In the genomic region with DNA sequence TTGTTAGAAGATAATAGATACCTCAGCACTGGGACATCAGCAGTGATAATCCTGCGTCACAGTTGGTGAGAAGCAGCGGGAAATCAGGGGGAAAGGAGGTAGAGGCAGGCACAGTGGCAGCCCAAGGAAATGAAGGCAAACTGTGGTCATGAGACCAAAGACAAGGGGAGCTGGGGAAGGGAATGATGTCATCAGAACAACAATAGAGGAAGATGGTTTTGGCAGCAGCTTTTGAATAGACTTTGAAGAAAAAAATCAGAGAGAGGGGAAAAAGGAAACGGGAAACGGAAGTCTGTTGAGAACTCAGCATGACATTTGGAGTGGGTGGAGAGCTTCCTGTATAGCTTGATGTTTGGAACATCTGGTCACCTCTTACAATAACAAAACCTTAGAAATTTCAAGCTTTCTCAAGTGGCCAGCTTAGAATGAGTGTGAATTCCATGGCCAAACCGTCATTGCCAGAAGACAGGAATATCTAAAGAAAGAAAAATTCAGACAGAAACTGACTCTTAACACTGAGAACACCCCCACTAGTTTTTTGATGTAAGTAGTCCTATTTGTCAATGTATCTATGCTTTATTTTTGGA, we compare ENCODE assay signal across 10 cellular contexts. TPM values are rescaled to one million over a fixed set of nuclear protein-coding genes. Genes with fewer than 3 reads are reported as not detected.
DNase-seq lines count a peak whose midpoint lies in the region; TF ChIP-seq lines count a peak whose summit lies in the region.
"Had no signal": no experiment of that assay in that cellular context is flagged by ENCODE, and none has a peak within 500 bp of the region (broad histone marks: within the 10 kb centered on the region; RNA-seq: fewer than 3 reads in every experiment).

No MANE protein-coding gene starts in this region.

- no peak overlapping the region for H2BK12ac ChIP-seq in mesenchymal stem cell (ENCODE audit: low read length in 2 of 2)

- no peaks in the 10 kb centered on the region for H3K27me3 ChIP-seq in mesenchymal stem cell (ENCODE audit: control insufficient read depth in 1 of 2, insufficient read depth in 1 of 2, low read length in 2 of 2)
- H3K27me3 ChIP-seq: uterus had no signal

- H3K27ac Mint-ChIP-seq in activated CD4-positive, alpha-beta T cell treated with anti-CD3 and anti-CD28 coated beads, Interleukin-2, amount 10 ng/mL, durations not matched to agents 24 days and 14 days, result peak overlapping the region; percentile 75

- WGBS in mesenchymal stem cell, result 9% methylated on average over 5 of the region's 5 CpGs

- H4K8ac ChIP-seq in mesenchymal stem cell (ENCODE audit: low read length), result peak overlapping the region; percentile 96

- H3K27ac ChIP-seq in HEK293 (ENCODE audit: extremely low read depth, low read depth, low read length) (no peak overlapping the region), mesenchymal stem cell (ENCODE audit: low read length, poor library complexity, severe bottlenecking) (peak overlapping the region; percentile 6)
- H3K27ac ChIP-seq: epithelial cell of prostate had no signal

- no peak overlapping the region for H2AFZ ChIP-seq in mesenchymal stem cell (ENCODE audit: low read depth, low read length)

- H3K9me3 ChIP-seq in HEK293 (ENCODE audit: control insufficient read depth, insufficient read depth, low read depth, low read length), result no peaks in the 10 kb centered on the region
- no peaks in the 10 kb centered on the region for H3K9me3 ChIP-seq in mesenchymal stem cell (ENCODE audit: control insufficient read depth, low read length)
- H3K9me3 ChIP-seq: uterus had no signal

- TF ChIP-seq CTCF in HEK293 (tag by site-specific recombination; IDR thresholded peaks at IDR 0.05) (no peak), NB4 (IDR thresholded peaks at IDR 0.05; ENCODE audit: low read depth, low read length) (no peak)

- H3K23ac ChIP-seq in mesenchymal stem cell (ENCODE audit: low read length in 2 of 2), result no peak overlapping the region

- H3K4me3 ChIP-seq in HEK293 (ENCODE audit: low read depth, low read length) (no peak overlapping the region), NB4 (ENCODE audit: low read depth, low read length) (no peak overlapping the region), mesenchymal stem cell (ENCODE audit: insufficient read depth in 1 of 2, low read depth in 1 of 2, low read length in 2 of 2) (peak overlapping the region in 1 of 2 experiments; percentile 47)
- H3K4me3 ChIP-seq: uterus had no signal

- H3K4me1 ChIP-seq in HEK293 (ENCODE audit: control insufficient read depth, insufficient read depth, low read length) (no peaks in the 10 kb centered on the region; the same call in 1 of the 2 replicates), mesenchymal stem cell (ENCODE audit: control insufficient read depth, insufficient read depth, low read depth, low read length) (peaks cover 5% of the 10 kb centered on the region)
- H3K4me1 ChIP-seq: uterus had no signal

- intact Hi-C loops in activated CD4-positive, alpha-beta T cell treated with anti-CD3 and anti-CD28 coated beads, Interleukin-2, amount 10 ng/mL, durations not matched to agents 24 days and 14 days (cut with micrococcal nuclease), result loop anchor here (1.0 kb wide), 1 partner anchor 17 kb away; no protein-coding TSS in a partner anchor

- no peaks in the 10 kb centered on the region for H3K36me3 ChIP-seq in HEK293 (ENCODE audit: control insufficient read depth in 2 of 2, insufficient read depth in 1 of 2, low read length in 2 of 2)
- H3K36me3 ChIP-seq in mesenchymal stem cell (ENCODE audit: control insufficient read depth in 1 of 2, insufficient read depth in 2 of 2, low read depth in 1 of 2, low read length in 2 of 2), result no peaks in the 10 kb centered on the region
- H3K36me3 ChIP-seq: uterus had no signal

- H3K27me3 Mint-ChIP-seq in activated CD4-positive, alpha-beta T cell treated with anti-CD3 and anti-CD28 coated beads, Interleukin-2, amount 10 ng/mL, durations not matched to agents 24 days and 14 days, result peaks cover 9% of the 10 kb centered on the region

- H3K18ac ChIP-seq in mesenchymal stem cell (ENCODE audit: low read depth in 1 of 2, low read length in 2 of 2), result peak overlapping the region; percentile 40 to 64

- H3K79me1 ChIP-seq in mesenchymal stem cell (replicated peaks; ENCODE audit: low read length, poor library complexity, severe bottlenecking), result no peaks in the 10 kb centered on the region

- no peak overlapping the region for H3K14ac ChIP-seq in mesenchymal stem cell (ENCODE audit: low read length in 2 of 2)

- peaks cover 25% of the 10 kb centered on the region for H3K4me1 Mint-ChIP-seq in activated CD4-positive, alpha-beta T cell treated with anti-CD3 and anti-CD28 coated beads, Interleukin-2, amount 10 ng/mL, durations not matched to agents 24 days and 14 days

- peak overlapping the region in 1 of 2 experiments; percentile 24 for H3K4ac ChIP-seq in mesenchymal stem cell (ENCODE audit: low read depth in 1 of 2, low read length in 2 of 2)

- H4K91ac ChIP-seq in mesenchymal stem cell (ENCODE audit: low read length), result no peak overlapping the region

- peak overlapping the region; percentile 82 for H2BK15ac ChIP-seq in mesenchymal stem cell (ENCODE audit: low read depth, poor library complexity, severe bottlenecking)

- H3K4me3 Mint-ChIP-seq in activated CD4-positive, alpha-beta T cell treated with anti-CD3 and anti-CD28 coated beads, Interleukin-2, amount 10 ng/mL, durations not matched to agents 24 days and 14 days, result peak overlapping the region; percentile 32

- POLR2A ChIA-PET in HEK293 (lab: Yijun Ruan, JAX), result interaction anchor here (0.6 to 2.2 kb wide), 5 partner anchors 17 to 172 kb away, joined by 3 to 6 read pairs (median 5); partner anchors contain the start of gene ENOSF1

- peak; percentile 78 for DNase-seq in activated CD4-positive, alpha-beta T cell treated with anti-CD3 and anti-CD28 coated beads, Interleukin-2, amount 10 ng/mL, durations not matched to agents 24 days and 14 days
- no peak for DNase-seq in activated CD4-positive, alpha-beta T cell treated with anti-CD3 and anti-CD28 coated beads for 1 hour
- peak; percentile 69 for DNase-seq in NB4 (ENCODE audit: low read depth)
- DNase-seq in astrocyte of the hippocampus (ENCODE audit: low read depth, low spot score), result peak; percentile 58
- peak; percentile 63 for DNase-seq in mesenchymal stem cell
- DNase-seq in ureter (ENCODE audit: low spot score), result no peak
- no peak for DNase-seq in NCI-H774 (lab: John Stamatoyannopoulos, UW)

- H3K9ac ChIP-seq in mesenchymal stem cell (ENCODE audit: low read length), result peak overlapping the region; percentile 78

- no peaks in the 10 kb centered on the region for H3K36me3 Mint-ChIP-seq in activated CD4-positive, alpha-beta T cell treated with anti-CD3 and anti-CD28 coated beads, Interleukin-2, amount 10 ng/mL, durations not matched to agents 24 days and 14 days (ENCODE audit: low read depth)

- CTCF ChIA-PET in HEK293 (lab: Yijun Ruan, JAX), result interaction anchor here (0.6 to 7.7 kb wide), 60 partner anchors 8 to 1718 kb away, joined by 3 to 230 read pairs (median 6); partner anchors contain the start of genes CLUL1, ENOSF1 and YES1

- H2BK120ac ChIP-seq in mesenchymal stem cell (ENCODE audit: low read depth, low read length), result no peak overlapping the region

- no peak overlapping the region for H2BK5ac ChIP-seq in mesenchymal stem cell (ENCODE audit: low read depth, low read length, poor library complexity, severe bottlenecking)

- no peaks in the 10 kb centered on the region for H3K9me3 Mint-ChIP-seq in activated CD4-positive, alpha-beta T cell treated with anti-CD3 and anti-CD28 coated beads, Interleukin-2, amount 10 ng/mL, durations not matched to agents 24 days and 14 days

- peak overlapping the region; percentile 50 for H3K4me2 ChIP-seq in mesenchymal stem cell (ENCODE audit: low read length, poor library complexity, severe bottlenecking)

- H2AK5ac ChIP-seq in mesenchymal stem cell (ENCODE audit: low read length, severe bottlenecking), result no peak overlapping the region

- no peak for TF ChIP-seq POLR2A in NB4 (IDR thresholded peaks at IDR 0.05; ENCODE audit: extremely low read depth, insufficient read length)

TF ChIP-seq in HEK293, 187 proteins besides CTCF, POLR2A, EP300 and RAD21 (continues in another document):
- no peak for TF ChIP-seq ZNF600 (tag by site-specific recombination; IDR thresholded peaks at IDR 0.05)
- TF ChIP-seq ZNF311 (tag by site-specific recombination; IDR thresholded peaks at IDR 0.05; ENCODE audit: borderline replicate concordance), result no peak
- TF ChIP-seq HOXD13 (CRISPR knock-in tag; IDR thresholded peaks at IDR 0.05; ENCODE audit: borderline replicate concordance), result no peak
- TF ChIP-seq SCRT2 (tag by site-specific recombination; IDR thresholded peaks at IDR 0.05), result no peak
- TF ChIP-seq ZNF621 (tag by site-specific recombination; IDR thresholded peaks at IDR 0.05), result no peak
- no peak for TF ChIP-seq ZBTB8A (tag by site-specific recombination; IDR thresholded peaks at IDR 0.05)
- peak; percentile 60; the same call in 1 of the 2 replicates for TF ChIP-seq ZNF366 (tag by site-specific recombination; conservative IDR thresholded peaks at IDR 0.05)
- TF ChIP-seq ZNF529 (tag by site-specific recombination; IDR thresholded peaks at IDR 0.05; ENCODE audit: insufficient replicate concordance), result no peak
- no peak for TF ChIP-seq ZNF416 (tag by site-specific recombination; IDR thresholded peaks at IDR 0.05)
- no peak for TF ChIP-seq ZNF19 (tag by site-specific recombination; IDR thresholded peaks at IDR 0.05; ENCODE audit: low read depth)
- TF ChIP-seq, protein P1, sequence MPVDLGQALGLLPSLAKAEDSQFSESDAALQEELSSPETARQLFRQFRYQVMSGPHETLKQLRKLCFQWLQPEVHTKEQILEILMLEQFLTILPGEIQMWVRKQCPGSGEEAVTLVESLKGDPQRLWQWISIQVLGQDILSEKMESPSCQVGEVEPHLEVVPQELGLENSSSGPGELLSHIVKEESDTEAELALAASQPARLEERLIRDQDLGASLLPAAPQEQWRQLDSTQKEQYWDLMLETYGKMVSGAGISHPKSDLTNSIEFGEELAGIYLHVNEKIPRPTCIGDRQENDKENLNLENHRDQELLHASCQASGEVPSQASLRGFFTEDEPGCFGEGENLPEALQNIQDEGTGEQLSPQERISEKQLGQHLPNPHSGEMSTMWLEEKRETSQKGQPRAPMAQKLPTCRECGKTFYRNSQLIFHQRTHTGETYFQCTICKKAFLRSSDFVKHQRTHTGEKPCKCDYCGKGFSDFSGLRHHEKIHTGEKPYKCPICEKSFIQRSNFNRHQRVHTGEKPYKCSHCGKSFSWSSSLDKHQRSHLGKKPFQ (tag by site-specific recombination; IDR thresholded peaks at IDR 0.05), result no peak
- no peak for TF ChIP-seq ZNF707 (tag by site-specific recombination; IDR thresholded peaks at IDR 0.05)
- TF ChIP-seq ZNF248 (tag by site-specific recombination; IDR thresholded peaks at IDR 0.05), result no peak
- TF ChIP-seq GFI1B (tag by site-specific recombination; IDR thresholded peaks at IDR 0.05), result peak; percentile 16; the same call in 1 of the 2 replicates
- TF ChIP-seq KLF9 (tag by site-specific recombination; IDR thresholded peaks at IDR 0.05; ENCODE audit: low read depth), result no peak

RNA-seq across cellular contexts. Expression of gene YES1, which starts 18.4 kb away (rescaled TPM):
- 16.3 and 18.7 TPM in 2 replicates for total RNA-seq in activated CD4-positive, alpha-beta T cell treated with anti-CD3 and anti-CD28 coated beads, Interleukin-2, amount 10 ng/mL, durations not matched to agents 24 days and 14 days
- 30.0 TPM for polyA plus RNA-seq in mesenchymal stem cell (2013, experiment 1 of 2)
- polyA plus RNA-seq in mesenchymal stem cell (2013, experiment 2 of 2), result 30.7 TPM
- total RNA-seq in ureter, result 42.0 TPM

Comparison
In these comparisons a context has a peak if more than half of its experiments do, and no peak if none do; other contexts are left out.
1. DNase-seq: peak in activated CD4-positive, alpha-beta T cell treated with anti-CD3 and anti-CD28 coated beads, Interleukin-2, amount 10 ng/mL, durations not matched to agents 24 days and 14 days (single experiment), NB4 (single experiment), astrocyte of the hippocampus (single experiment) and mesenchymal stem cell (single experiment); none in activated CD4-positive, alpha-beta T cell treated with anti-CD3 and anti-CD28 coated beads for 1 hour (single experiment), ureter (single experiment) and NCI-H774 (single experiment).